19 cellular contexts compared by ENCODE assay signal in genomic region chr12:98983647-98984046, GRCh38.
"Had no signal": no experiment of that assay in that cellular context is flagged by ENCODE, and none has a peak within 500 bp of the region (broad histone marks: within the 10 kb centered on the region; RNA-seq: fewer than 3 reads in every experiment).

No MANE protein-coding gene starts in this region.

- H3K27me3 ChIP-seq: foreskin keratinocyte, neutrophil, right atrium auricular region, thyroid gland had no signal

- H3K9me3 ChIP-seq: mucosa of descending colon, neutrophil, thyroid gland had no signal

- DNase-seq: activated CD4-positive, alpha-beta T cell treated with anti-CD3 and anti-CD28 coated beads, Interleukin-2, amount 50 U/mL, for 4 hours; activated CD4-positive, CD25-positive, alpha-beta regulatory T cell treated with anti-CD3 and anti-CD28 coated beads, Interleukin-2, amount 50 U/mL, for 72 hours; activated CD8-positive, alpha-beta memory T cell treated with anti-CD3 and anti-CD28 coated beads, Interleukin-2, amount 10 ng/mL, durations not matched to agents 7 days and 5 days; activated gamma-delta T cell; activated naive CD8-positive, alpha-beta T cell treated with anti-CD3 and anti-CD28 coated beads for 36 hours; activated T-cell treated with anti-CD3 and anti-CD28 coated beads, Interleukin-2, amount 50 U/mL, for 24 hours; anterior cingulate cortex; cerebellar nuclear complex; head of caudate nucleus; left colon; mucosa of descending colon; naive thymus-derived CD8-positive, alpha-beta T cell; thyroid gland had no signal

- H3K4me3 Mint-ChIP-seq: activated CD8-positive, alpha-beta memory T cell treated with anti-CD3 and anti-CD28 coated beads, Interleukin-2, amount 10 ng/mL, durations not matched to agents 7 days and 5 days; activated naive CD8-positive, alpha-beta T cell treated with anti-CD3 and anti-CD28 coated beads for 36 hours; activated T-cell treated with anti-CD3 and anti-CD28 coated beads, Interleukin-2, amount 50 U/mL, for 24 hours; dendritic cell treated with granulocyte-macrophage colony-stimulating factor and Interleukin-4, amounts not matched to agents 40 ng/mL and 50 ng/mL, for 4 days; naive thymus-derived CD8-positive, alpha-beta T cell had no signal

- H3K36me3 ChIP-seq: neutrophil, right atrium auricular region, thyroid gland had no signal

- H3K27ac Mint-ChIP-seq: activated CD8-positive, alpha-beta memory T cell treated with anti-CD3 and anti-CD28 coated beads, Interleukin-2, amount 10 ng/mL, durations not matched to agents 7 days and 5 days; activated naive CD8-positive, alpha-beta T cell treated with anti-CD3 and anti-CD28 coated beads for 36 hours; activated T-cell treated with anti-CD3 and anti-CD28 coated beads, Interleukin-2, amount 50 U/mL, for 24 hours; dendritic cell treated with granulocyte-macrophage colony-stimulating factor and Interleukin-4, amounts not matched to agents 40 ng/mL and 50 ng/mL, for 4 days; naive thymus-derived CD8-positive, alpha-beta T cell had no signal

- H3K4me1 Mint-ChIP-seq: activated CD8-positive, alpha-beta memory T cell treated with anti-CD3 and anti-CD28 coated beads, Interleukin-2, amount 10 ng/mL, durations not matched to agents 7 days and 5 days; activated naive CD8-positive, alpha-beta T cell treated with anti-CD3 and anti-CD28 coated beads for 36 hours; naive thymus-derived CD8-positive, alpha-beta T cell had no signal

- H3K4me3 ChIP-seq: lung, mucosa of descending colon, right atrium auricular region, skin epidermis, thyroid gland had no signal

- H3K9me3 Mint-ChIP-seq: dendritic cell treated with granulocyte-macrophage colony-stimulating factor and Interleukin-4, amounts not matched to agents 40 ng/mL and 50 ng/mL, for 4 days had no signal

- H3K27ac ChIP-seq: foreskin keratinocyte, neutrophil, right atrium auricular region, skin epidermis, thyroid gland had no signal

- ATAC-seq: activated CD8-positive, alpha-beta memory T cell treated with anti-CD3 and anti-CD28 coated beads, Interleukin-2, amount 10 ng/mL, durations not matched to agents 7 days and 5 days; foreskin keratinocyte; left colon; mucosa of descending colon; naive thymus-derived CD8-positive, alpha-beta T cell had no signal

- H3K27me3 Mint-ChIP-seq: activated naive CD8-positive, alpha-beta T cell treated with anti-CD3 and anti-CD28 coated beads for 36 hours; activated T-cell treated with anti-CD3 and anti-CD28 coated beads, Interleukin-2, amount 50 U/mL, for 24 hours; dendritic cell treated with granulocyte-macrophage colony-stimulating factor and Interleukin-4, amounts not matched to agents 40 ng/mL and 50 ng/mL, for 4 days had no signal

- H3K36me3 Mint-ChIP-seq: activated CD8-positive, alpha-beta memory T cell treated with anti-CD3 and anti-CD28 coated beads, Interleukin-2, amount 10 ng/mL, durations not matched to agents 7 days and 5 days; activated naive CD8-positive, alpha-beta T cell treated with anti-CD3 and anti-CD28 coated beads for 36 hours had no signal

- H3K4me1 ChIP-seq: foreskin keratinocyte, right atrium auricular region, thyroid gland had no signal
